Comparison of ENCODE assay signal across 23 cellular contexts in the genomic region with DNA sequence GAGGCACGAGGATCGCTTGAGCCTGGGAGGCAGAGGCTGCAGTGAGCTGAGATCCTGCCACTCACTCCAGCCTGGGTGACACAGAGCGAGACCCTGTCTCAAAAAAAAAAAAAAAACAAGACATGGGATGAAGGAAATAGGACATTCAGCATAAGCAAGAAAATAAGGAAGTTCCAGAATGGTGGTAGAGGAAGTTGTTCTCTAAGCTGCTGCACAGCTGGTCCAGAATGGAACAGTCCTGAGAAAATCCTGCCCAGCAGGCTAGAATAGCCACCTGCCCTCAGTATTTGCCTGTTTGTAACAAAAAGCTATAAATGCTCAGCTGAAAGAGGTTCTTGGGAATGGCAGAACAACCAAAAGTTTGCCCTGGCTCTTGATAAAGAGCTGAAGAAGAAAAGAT.
"Had no signal": no experiment of that assay in that cellular context is flagged by ENCODE, and none has a peak within 500 bp of the region (broad histone marks: within the 10 kb centered on the region; RNA-seq: fewer than 3 reads in every experiment).

No MANE protein-coding gene starts in this region.

- H3K4me1 Mint-ChIP-seq: activated CD4-positive, alpha-beta memory T cell treated with anti-CD3 and anti-CD28 coated beads, Interleukin-2, amount 10 ng/mL, durations not matched to agents 7 days and 5 days; activated CD8-positive, alpha-beta memory T cell treated with anti-CD3 and anti-CD28 coated beads, Interleukin-2, amount 10 ng/mL, durations not matched to agents 7 days and 5 days; activated naive CD4-positive, alpha-beta T cell treated with anti-CD3 and anti-CD28 coated beads, Interleukin-2, amount 50 U/mL, for 24 hours had no signal

- ATAC-seq: activated CD4-positive, CD25-positive, alpha-beta regulatory T cell treated with anti-CD3 and anti-CD28 coated beads, Interleukin-2, amount 50 U/mL, for 24 hours; activated CD8-positive, alpha-beta memory T cell treated with anti-CD3 and anti-CD28 coated beads, Interleukin-2, amount 10 ng/mL, durations not matched to agents 7 days and 5 days; body of pancreas; natural killer cell treated with Interleukin-12 subunit alpha and Interleukin-12 subunit beta and Interleukin-15 and Interleukin-18, amount 100 ng/mL, for 72 hours; upper lobe of right lung had no signal

- H3K9me3 ChIP-seq: body of pancreas, heart left ventricle, neutrophil, ovary, prostate gland, spleen, thoracic aorta, upper lobe of right lung had no signal

- H3K36me3 ChIP-seq: heart left ventricle, neutrophil, ovary, prostate gland, spleen, thoracic aorta, upper lobe of right lung had no signal

- H3K27ac ChIP-seq: body of pancreas, heart left ventricle, neutrophil, ovary, prostate gland, spleen, thoracic aorta, upper lobe of right lung, VCaP had no signal

- H3K4me3 Mint-ChIP-seq: activated CD4-positive, alpha-beta memory T cell treated with anti-CD3 and anti-CD28 coated beads, Interleukin-2, amount 10 ng/mL, durations not matched to agents 7 days and 5 days; activated CD4-positive, alpha-beta T cell treated with anti-CD3 and anti-CD28 coated beads, Interleukin-2, amount 10 ng/mL, durations not matched to agents 24 days and 14 days; activated CD8-positive, alpha-beta memory T cell treated with anti-CD3 and anti-CD28 coated beads, Interleukin-2, amount 10 ng/mL, durations not matched to agents 7 days and 5 days; activated naive CD4-positive, alpha-beta T cell treated with anti-CD3 and anti-CD28 coated beads, Interleukin-2, amount 50 U/mL, for 24 hours; natural killer cell treated with Interleukin-12 subunit alpha and Interleukin-12 subunit beta and Interleukin-15 and Interleukin-18, amount 100 ng/mL, for 72 hours had no signal

- H3K36me3 Mint-ChIP-seq: activated CD8-positive, alpha-beta memory T cell treated with anti-CD3 and anti-CD28 coated beads, Interleukin-2, amount 10 ng/mL, durations not matched to agents 7 days and 5 days; activated naive CD4-positive, alpha-beta T cell treated with anti-CD3 and anti-CD28 coated beads, Interleukin-2, amount 50 U/mL, for 24 hours; natural killer cell treated with Interleukin-12 subunit alpha and Interleukin-12 subunit beta and Interleukin-15 and Interleukin-18, amount 100 ng/mL, for 72 hours had no signal

- H3K9me3 Mint-ChIP-seq: activated CD4-positive, alpha-beta memory T cell treated with anti-CD3 and anti-CD28 coated beads, Interleukin-2, amount 10 ng/mL, durations not matched to agents 7 days and 5 days; activated CD4-positive, alpha-beta T cell treated with anti-CD3 and anti-CD28 coated beads, Interleukin-2, amount 10 ng/mL, durations not matched to agents 24 days and 14 days; activated naive CD4-positive, alpha-beta T cell treated with anti-CD3 and anti-CD28 coated beads, Interleukin-2, amount 50 U/mL, for 24 hours; natural killer cell treated with Interleukin-12 subunit alpha and Interleukin-12 subunit beta and Interleukin-15 and Interleukin-18, amount 100 ng/mL, for 72 hours had no signal

- H3K4me1 ChIP-seq: body of pancreas, prostate gland, upper lobe of right lung had no signal

- DNase-seq: activated CD4-positive, alpha-beta memory T cell treated with anti-CD3 and anti-CD28 coated beads, Interleukin-2, amount 10 ng/mL, durations not matched to agents 7 days and 5 days; activated CD4-positive, alpha-beta T cell treated with anti-CD3 and anti-CD28 coated beads, Interleukin-2, amount 10 ng/mL, durations not matched to agents 24 days and 14 days; activated CD8-positive, alpha-beta memory T cell treated with anti-CD3 and anti-CD28 coated beads, Interleukin-2, amount 10 ng/mL, durations not matched to agents 7 days and 5 days; activated effector memory CD4-positive, alpha-beta T cell treated with anti-CD3 and anti-CD28 coated beads, Interleukin-2, amount 50 U/mL, for 16 hours; activated T-cell treated with anti-CD3 and anti-CD28 coated beads for 4 hours; anterior cingulate cortex; body of pancreas; effector CD4-positive, alpha-beta T cell; heart left ventricle; midbrain; ovary; spleen; stimulated activated CD4-positive, alpha-beta T cell treated with anti-CD3 and anti-CD28 coated beads, Interleukin-4, amount 100 ng/mL, for 1 hour; stimulated activated naive CD4-positive, alpha-beta T cell treated with Interleukin-2 at 50 U/mL for 16 hours; T1000; upper lobe of right lung had no signal

- H3K27me3 ChIP-seq: body of pancreas, ovary had no signal

- H3K27ac Mint-ChIP-seq: activated CD4-positive, alpha-beta memory T cell treated with anti-CD3 and anti-CD28 coated beads, Interleukin-2, amount 10 ng/mL, durations not matched to agents 7 days and 5 days; activated CD4-positive, alpha-beta T cell treated with anti-CD3 and anti-CD28 coated beads, Interleukin-2, amount 10 ng/mL, durations not matched to agents 24 days and 14 days; activated CD8-positive, alpha-beta memory T cell treated with anti-CD3 and anti-CD28 coated beads, Interleukin-2, amount 10 ng/mL, durations not matched to agents 7 days and 5 days; activated naive CD4-positive, alpha-beta T cell treated with anti-CD3 and anti-CD28 coated beads, Interleukin-2, amount 50 U/mL, for 24 hours; natural killer cell treated with Interleukin-12 subunit alpha and Interleukin-12 subunit beta and Interleukin-15 and Interleukin-18, amount 100 ng/mL, for 72 hours had no signal

- H3K4me3 ChIP-seq: body of pancreas, heart left ventricle, ovary, prostate gland, spleen, thoracic aorta, upper lobe of right lung had no signal
